ENCODE assay signal across 8 cellular contexts in the genomic region with DNA sequence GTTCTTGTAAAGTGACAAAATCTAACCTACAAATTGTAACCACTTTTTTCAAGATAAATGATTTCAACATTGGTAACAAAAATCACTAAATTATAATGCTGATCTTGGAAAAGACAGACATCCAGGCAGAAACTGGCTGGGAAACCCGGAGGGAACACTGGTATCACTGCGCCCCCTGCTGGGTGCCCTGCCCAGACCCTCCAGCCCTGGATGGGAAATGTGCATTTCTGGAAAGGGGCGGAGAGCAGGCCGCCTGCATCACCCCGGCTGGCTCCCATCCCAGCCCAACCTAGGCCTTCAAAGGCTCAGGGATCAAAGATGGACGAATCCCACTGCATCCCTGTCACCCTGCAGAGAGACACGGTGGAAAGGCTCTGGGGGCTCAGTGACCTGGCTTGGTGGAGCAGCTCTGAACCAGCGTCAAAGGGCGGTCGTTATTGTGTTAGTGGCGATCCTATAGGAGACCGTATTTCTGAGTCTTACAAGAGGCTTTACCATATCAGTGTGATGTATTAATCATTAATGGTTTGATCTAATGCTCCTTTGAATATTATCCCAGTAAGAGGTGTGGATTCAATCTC. TPM values are rescaled to one million over a fixed set of nuclear protein-coding genes. Genes with fewer than 3 reads are reported as not detected.
DNase-seq lines count a peak whose midpoint lies in the region; ATAC-seq and TF ChIP-seq lines count a peak whose summit lies in the region.

No MANE protein-coding gene starts in this region.

- TF ChIP-seq CTCF in HL-60 (IDR thresholded peaks at IDR 0.05; ENCODE audit: insufficient read depth, low read length) (peak; percentile 87), foreskin fibroblast (IDR thresholded peaks at IDR 0.05; ENCODE audit: low read depth, low read length) (peak; percentile 98), neutrophil (IDR thresholded peaks at IDR 0.05) (peak; percentile 79), upper lobe of left lung (IDR thresholded peaks at IDR 0.05) (peak; percentile 84 to 91 (median 89))

- 41 to 49% methylated on average over 12 of the region's 12 CpGs for WGBS in upper lobe of left lung, 2 donors

- peaks cover 0 to 61% (median 16%) of the 10 kb centered on the region in 3 donors for H3K36me3 Mint-ChIP-seq in CD8-positive, alpha-beta memory T cell

- peak; percentile 76 to 93 for ATAC-seq in upper lobe of left lung (ENCODE audit: low FRiP score in 2 of 2)
- no peak for ATAC-seq in GM18873 (IDR thresholded peaks at IDR 0.05; ENCODE audit: low FRiP score, unreplicated experiment)

- no peak for TF ChIP-seq POLR2A in upper lobe of left lung (IDR thresholded peaks at IDR 0.05)

- no peak for TF ChIP-seq EP300 in upper lobe of left lung (IDR thresholded peaks at IDR 0.05)

- CTCF ChIA-PET in CD8-positive, alpha-beta memory T cell (lab: Charles Lee), result interaction anchor here (0.9 to 2.8 kb wide), 3 partner anchors 161 to 226 kb away, joined by 3 to 15 read pairs (median 8); no protein-coding TSS in a partner anchor

- H3K9me3 Mint-ChIP-seq in CD8-positive, alpha-beta memory T cell, result no peaks in the 10 kb centered on the region

- H3K9me3 ChIP-seq in CD8-positive, alpha-beta memory T cell (ENCODE audit: low read length), result no peaks in the 10 kb centered on the region
- H3K9me3 ChIP-seq in neutrophil, result no peaks in the 10 kb centered on the region
- H3K9me3 ChIP-seq in upper lobe of left lung, result no peaks in the 10 kb centered on the region

- peak in 4 of 5 donors; percentile 11 to 36 (median 34) for DNase-seq in CD8-positive, alpha-beta memory T cell
- DNase-seq in HL-60 (ENCODE audit: low read depth in 1 of 2, low spot score in 1 of 2) (peak; percentile 42 to 81), OCI-M2 (lab: John Stamatoyannopoulos, UW; ENCODE audit: unreplicated experiment) (peak; percentile 4), foreskin fibroblast (peak; percentile 76 to 95), upper lobe of left lung (peak; percentile 75 to 91)
- DNase-seq in activated effector memory CD4-positive, alpha-beta T cell treated with Interleukin-2 at 50 U/mL for 16 hours, result peak; percentile 10

- H3K27ac ChIP-seq in CD8-positive, alpha-beta memory T cell (ENCODE audit: low read depth, low read length), result no peak overlapping the region
- H3K27ac ChIP-seq in HL-60 (replicated peaks) (peak overlapping the region; percentile 72), neutrophil (peak overlapping the region; percentile 81), upper lobe of left lung (peak overlapping the region in 2 of 4 donors; percentile 37)

- H3K4me1 ChIP-seq in CD8-positive, alpha-beta memory T cell (ENCODE audit: insufficient read depth, low read length), result no peaks in the 10 kb centered on the region
- H3K4me1 ChIP-seq in neutrophil (ENCODE audit: control insufficient read depth in 1 of 2, insufficient read depth in 1 of 2, low read depth in 1 of 2, low read length in 1 of 2), result peaks cover 33 to 42% of the 10 kb centered on the region in 2 experiments
- peaks cover 16 to 20% (median 18%) of the 10 kb centered on the region in 4 donors for H3K4me1 ChIP-seq in upper lobe of left lung

- peaks cover 5% of the 10 kb centered on the region for H3K36me3 ChIP-seq in CD8-positive, alpha-beta memory T cell (ENCODE audit: insufficient read depth, low read length)
- H3K36me3 ChIP-seq in neutrophil (peaks cover 25% of the 10 kb centered on the region), upper lobe of left lung (peaks cover 3 to 42% (median 29%) of the 10 kb centered on the region in 4 donors)

- no peak overlapping the region for H3K27ac Mint-ChIP-seq in CD8-positive, alpha-beta memory T cell

- POLR2A ChIA-PET in CD8-positive, alpha-beta memory T cell (lab: Charles Lee), result no interaction called here

- H3K4me1 Mint-ChIP-seq in CD8-positive, alpha-beta memory T cell, result no peaks in the 10 kb centered on the region

- no peaks in the 10 kb centered on the region for H3K27me3 ChIP-seq in CD8-positive, alpha-beta memory T cell (ENCODE audit: insufficient read depth, low read length, poor library complexity, severe bottlenecking)
- H3K27me3 ChIP-seq in HL-60 (ENCODE audit: insufficient read depth, poor library complexity, severe bottlenecking) (no peaks in the 10 kb centered on the region), neutrophil (no peaks in the 10 kb centered on the region), upper lobe of left lung (no peaks in the 10 kb centered on the region)

- no peaks in the 10 kb centered on the region for H3K27me3 Mint-ChIP-seq in CD8-positive, alpha-beta memory T cell

- no peak overlapping the region for H3K4me3 ChIP-seq in CD8-positive, alpha-beta memory T cell (ENCODE audit: low read length)
- H3K4me3 ChIP-seq in HL-60 (replicated peaks; ENCODE audit: insufficient read depth, low read length) (no peak overlapping the region), foreskin fibroblast (ENCODE audit: low read depth in 1 of 2, low read length in 2 of 2) (no peak overlapping the region), neutrophil (ENCODE audit: low read depth in 1 of 2, low read length in 1 of 2) (peak overlapping the region in 1 of 2 experiments; percentile 29), upper lobe of left lung (no peak overlapping the region)

- H3K4me3 Mint-ChIP-seq in CD8-positive, alpha-beta memory T cell, result no peak overlapping the region

RNA-seq across cellular contexts. Expression of gene ACOX3, which starts 37.3 kb away (rescaled TPM):
- total RNA-seq in CD8-positive, alpha-beta memory T cell, result 10 to 100 TPM; 22.3 to 24.9 TPM
- 14.2 TPM for polyA plus RNA-seq in CD8-positive, alpha-beta memory T cell
- total RNA-seq in upper lobe of left lung, result 10 to 100 TPM; 23.7 to 56.6 (median 31.8) TPM

RNA-seq across cellular contexts. Expression of gene TRMT44, which starts 37.3 kb away (rescaled TPM):
- 10 to 100 TPM; 25.2 to 25.6 TPM for total RNA-seq in CD8-positive, alpha-beta memory T cell
- 13.8 TPM for polyA plus RNA-seq in CD8-positive, alpha-beta memory T cell
- total RNA-seq in upper lobe of left lung, result 10 to 100 TPM; 22.8 to 81.7 (median 30.2) TPM

Comparison
In these comparisons a context has a peak if more than half of its experiments do, and no peak if none do; other contexts are left out.
1. DNase-seq: peak in every context shown above with its lines; median percentile 86 in foreskin fibroblast; 83 in upper lobe of left lung; 62 in HL-60; 34 in CD8-positive, alpha-beta memory T cell; 10 in activated effector memory CD4-positive, alpha-beta T cell treated with Interleukin-2 at 50 U/mL for 16 hours; 4 in OCI-M2.